Comparison of ENCODE assay signal across 1 cellular context in the genomic region with DNA sequence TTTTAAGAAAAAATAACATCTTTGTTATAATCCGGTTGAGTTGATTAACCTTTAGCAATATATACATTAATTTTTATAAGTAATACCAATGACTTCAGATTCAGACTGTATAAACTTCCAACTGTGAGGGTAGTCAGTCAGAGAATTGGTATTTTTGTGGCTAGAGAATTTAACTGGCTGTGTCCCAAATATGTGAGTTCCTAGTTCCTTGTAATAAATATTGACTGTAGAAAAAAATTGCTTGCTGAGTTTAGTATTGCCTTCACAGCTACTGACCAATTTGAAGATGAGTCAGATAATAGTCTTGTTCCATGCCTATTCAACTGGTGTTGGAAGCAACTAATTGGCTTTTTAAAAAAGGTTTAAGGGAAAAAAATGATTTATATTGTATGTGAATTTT.
TF ChIP-seq lines count a peak whose summit lies in the region.

No MANE protein-coding gene starts in this region.

TF ChIP-seq in WTC11, 78 proteins besides CTCF, POLR2A, EP300 and RAD21 (continued from another document):
- no peak for TF ChIP-seq PRDM15 (CRISPR knock-in tag; IDR thresholded peaks at IDR 0.05)
- no peak for TF ChIP-seq EMX1 (CRISPR knock-in tag; IDR thresholded peaks at IDR 0.05)
TF ChIP-seq in WTC11: peak in this region for 0.
